22 cellular contexts compared by ENCODE assay signal in the genomic region with DNA sequence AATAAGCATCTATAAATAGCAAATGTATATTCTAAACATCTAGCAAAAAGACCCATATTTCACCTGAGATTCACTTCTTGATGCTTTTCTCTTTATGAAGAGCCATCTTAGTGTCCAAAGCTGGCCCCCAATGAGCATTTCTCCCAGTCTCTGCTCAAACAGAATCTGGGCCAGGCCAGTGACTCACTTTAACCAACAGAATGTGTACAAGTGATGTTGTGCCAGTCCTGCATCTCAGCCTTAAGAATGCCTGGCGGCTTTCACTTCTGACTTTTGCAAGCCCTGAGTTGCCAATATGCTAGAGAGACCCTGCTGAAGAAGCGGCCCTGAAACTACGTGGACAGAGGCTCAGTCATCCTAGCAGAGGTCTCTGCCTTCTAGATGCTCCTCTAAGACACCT. TPM values are rescaled to one million over a fixed set of nuclear protein-coding genes. Genes with fewer than 3 reads are reported as not detected.
DNase-seq lines count a peak whose midpoint lies in the region; ATAC-seq and TF ChIP-seq lines count a peak whose summit lies in the region.
"Had no signal": no experiment of that assay in that cellular context is flagged by ENCODE, and none has a peak within 500 bp of the region (broad histone marks: within the 10 kb centered on the region; RNA-seq: fewer than 3 reads in every experiment).

No MANE protein-coding gene starts in this region.

- no peak overlapping the region for H3K4me3 ChIP-seq in AG10803 (ENCODE audit: low read length)
- H3K4me3 ChIP-seq in fibroblast of lung (replicated peaks in 1 of 4; ENCODE audit: control extremely low read depth in 1 of 4, insufficient read depth in 1 of 4, low read depth in 3 of 4, low read length in 4 of 4) = no peak overlapping the region
- H3K4me3 ChIP-seq: upper lobe of left lung had no signal

- H3K4me1 ChIP-seq in fibroblast of lung (ENCODE audit: control insufficient read depth, extremely low read depth, insufficient read depth, low read length) = no peaks in the 10 kb centered on the region
- H3K4me1 ChIP-seq: parathyroid adenoma, upper lobe of left lung had no signal

- peak overlapping the region; percentile 42 to 81 for H3K27ac Mint-ChIP-seq in activated naive CD4-positive, alpha-beta T cell treated with anti-CD3 and anti-CD28 coated beads, Interleukin-2, amount 50 U/mL, for 72 hours
- H3K27ac Mint-ChIP-seq: endodermal cell had no signal

- TF ChIP-seq CTCF in AG10803 (conservative IDR thresholded peaks at IDR 0.05; ENCODE audit: low read length) (no peak), fibroblast of lung (conservative IDR thresholded peaks at IDR 0.05 in 1 of 2, IDR thresholded peaks at IDR 0.05 in 1 of 2; ENCODE audit: low read depth in 1 of 2, low read length in 2 of 2) (no peak)

- no peaks in the 10 kb centered on the region for H4K20me1 ChIP-seq in fibroblast of lung (ENCODE audit: control insufficient read depth, extremely low read depth, insufficient read depth, low read length)

- H3K9me3 ChIP-seq in fibroblast of lung (ENCODE audit: control insufficient read depth, insufficient read depth, low read depth, low read length) = no peaks in the 10 kb centered on the region
- H3K9me3 ChIP-seq: upper lobe of left lung had no signal

- H3K9ac ChIP-seq in fibroblast of lung (ENCODE audit: insufficient read depth, low read length) = no peak overlapping the region
- H3K9ac ChIP-seq: parathyroid adenoma had no signal

- H2AFZ ChIP-seq in fibroblast of lung (ENCODE audit: low read length) = no peak overlapping the region
- H2AFZ ChIP-seq: parathyroid adenoma had no signal

- no peaks in the 10 kb centered on the region for H3K9me3 Mint-ChIP-seq in activated naive CD4-positive, alpha-beta T cell treated with anti-CD3 and anti-CD28 coated beads, Interleukin-2, amount 50 U/mL, for 72 hours
- H3K9me3 Mint-ChIP-seq: endodermal cell, natural killer cell had no signal

- peak in 1 of 2 donors; percentile 24 for ATAC-seq in activated naive CD4-positive, alpha-beta T cell treated with anti-CD3 and anti-CD28 coated beads, Interleukin-2, amount 50 U/mL, for 72 hours
- ATAC-seq in GM18517 (IDR thresholded peaks at IDR 0.05; ENCODE audit: unreplicated experiment) (no peak), GM21619 (IDR thresholded peaks at IDR 0.05; ENCODE audit: unreplicated experiment) (no peak), HG03025 (IDR thresholded peaks at IDR 0.05; ENCODE audit: low FRiP score, unreplicated experiment) (no peak)
- ATAC-seq: natural killer cell; Right ventricle myocardium inferior; stimulated activated naive CD8-positive, alpha-beta T cell treated with anti-CD3 and anti-CD28 coated beads, Interleukin-15, Interleukin-2, amounts not matched to agents 100 U/mL and 50 U/mL, for 24 hours had no signal

- peaks cover 11% of the 10 kb centered on the region for H3K36me3 ChIP-seq in fibroblast of lung (ENCODE audit: control insufficient read depth, insufficient read depth, low read length)

- no peaks in the 10 kb centered on the region for H3K27me3 ChIP-seq in fibroblast of lung (ENCODE audit: control insufficient read depth, insufficient read depth, low read length)
- H3K27me3 ChIP-seq: upper lobe of left lung had no signal

- H3K27ac ChIP-seq in fibroblast of lung (ENCODE audit: insufficient read depth, low read length) = no peak overlapping the region
- H3K27ac ChIP-seq: parathyroid adenoma, upper lobe of left lung had no signal

- H3K36me3 Mint-ChIP-seq in activated naive CD4-positive, alpha-beta T cell treated with anti-CD3 and anti-CD28 coated beads, Interleukin-2, amount 50 U/mL, for 72 hours = peaks cover 19 to 53% of the 10 kb centered on the region in 2 donors

- no peak overlapping the region for H3K4me2 ChIP-seq in fibroblast of lung (ENCODE audit: extremely low read depth, insufficient read depth, low read length)

- no peaks in the 10 kb centered on the region for H3K79me2 ChIP-seq in fibroblast of lung (ENCODE audit: control insufficient read depth, insufficient read depth, low read length)
- H3K79me2 ChIP-seq: parathyroid adenoma had no signal

- peak; percentile 55 for DNase-seq in AG10803 (ENCODE audit: low read depth)
- peak; percentile 24 for DNase-seq in EH (ENCODE audit: low read depth)
- no peak for DNase-seq in activated naive CD4-positive, alpha-beta T cell treated with anti-CD3 and anti-CD28 coated beads, Interleukin-2, amount 50 U/mL, for 72 hours (ENCODE audit: low spot score in 2 of 2)
- DNase-seq in fibroblast of lung (ENCODE audit: low read depth in 2 of 2) = peak; percentile 6 to 62
- DNase-seq in H4 (ENCODE audit: low spot score) = no peak
- DNase-seq: activated T-cell treated with anti-CD3 and anti-CD28 coated beads for 4 hours; amygdala; endodermal cell; H7; mammary epithelial cell; natural killer cell; NCI-H1436 treated with DMSO at 0.1 percent for 48 hours; NCI-H2171; NCI-H69; stimulated activated naive CD8-positive, alpha-beta T cell treated with anti-CD3 and anti-CD28 coated beads, Interleukin-15, Interleukin-2, amounts not matched to agents 100 U/mL and 50 U/mL, for 24 hours; SW 1271; upper lobe of left lung had no signal

RNA-seq across cellular contexts. Expression of a gene that starts 6.9 kb away (rescaled TPM):
- 100 to 1,000 TPM in 1 of 2 donors, 10 to 100 TPM in 1; 90.5 to 110 TPM for total RNA-seq in activated naive CD4-positive, alpha-beta T cell treated with anti-CD3 and anti-CD28 coated beads, Interleukin-2, amount 50 U/mL, for 72 hours
- total RNA-seq in fibroblast of lung = 237 and 292 TPM in 2 replicates
- polyA plus RNA-seq in fibroblast of lung = 183 and 264 TPM in 2 replicates
- polyA plus RNA-seq in fibroblast of lung (2012) = 131 and 158 TPM in 2 replicates
- 53.4 and 87.1 TPM in 2 replicates for polyA minus RNA-seq in fibroblast of lung (ENCODE audit: low replicate concordance)
- total RNA-seq in H4 (2014; rRNA removed; shearing (Covaris generic)) = 319 and 353 TPM in 2 replicates

RNA-seq across cellular contexts. Expression of a gene that starts 13.7 kb away (rescaled TPM):
- total RNA-seq in activated naive CD4-positive, alpha-beta T cell treated with anti-CD3 and anti-CD28 coated beads, Interleukin-2, amount 50 U/mL, for 72 hours = 100 to 1,000 TPM; 234 to 281 TPM
- total RNA-seq in fibroblast of lung = 136 and 165 TPM in 2 replicates
- polyA plus RNA-seq in fibroblast of lung = 209 and 220 TPM in 2 replicates
- 176 and 193 TPM in 2 replicates for polyA plus RNA-seq in fibroblast of lung (2012)
- 52.1 and 57.2 TPM in 2 replicates for polyA minus RNA-seq in fibroblast of lung (ENCODE audit: low replicate concordance)
- 566 and 642 TPM in 2 replicates for total RNA-seq in H4 (2014; rRNA removed; shearing (Covaris generic))

Comparison
In these comparisons a context has a peak if more than half of its experiments do, and no peak if none do; other contexts are left out.
1. DNase-seq: peak in AG10803 (single experiment), EH (single experiment) and fibroblast of lung (2 of 2); none in activated naive CD4-positive, alpha-beta T cell treated with anti-CD3 and anti-CD28 coated beads, Interleukin-2, amount 50 U/mL, for 72 hours (0 of 2) and H4 (single experiment).